In the genomic region with DNA sequence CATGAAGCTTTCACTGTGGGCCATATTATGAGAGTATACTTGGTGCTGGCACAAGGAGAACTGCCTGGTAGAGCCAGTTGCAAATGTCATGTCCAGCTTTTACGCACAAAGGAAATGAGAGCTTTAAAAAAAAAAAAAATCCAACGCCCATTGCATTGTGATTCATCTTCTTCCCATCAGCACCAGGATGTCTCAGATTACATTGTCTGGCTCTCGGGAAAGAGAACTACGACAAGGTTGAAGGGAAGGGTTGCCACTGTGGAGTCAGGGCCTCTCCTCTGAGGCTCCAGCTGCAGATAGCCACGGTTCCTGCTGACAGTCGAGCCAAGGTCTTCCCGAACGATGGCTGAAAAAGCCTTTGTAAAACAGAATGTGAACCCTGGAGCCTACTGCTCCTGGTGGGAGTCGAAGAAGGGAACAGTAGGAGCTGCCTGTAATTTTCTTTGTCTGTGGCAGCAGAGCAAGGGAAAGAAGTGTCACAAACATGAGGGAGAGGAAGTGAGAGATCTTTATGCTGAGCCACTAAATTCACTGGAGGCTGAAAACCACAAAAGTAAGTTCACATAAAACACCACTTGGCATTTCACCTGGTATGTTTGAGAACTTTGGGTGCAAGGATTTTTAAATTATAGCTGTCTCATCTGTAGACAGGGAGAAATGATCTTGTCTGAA, we compare ENCODE assay signal across 9 cellular contexts.
DNase-seq lines count a peak whose midpoint lies in the region; ATAC-seq and TF ChIP-seq lines count a peak whose summit lies in the region.
"Had no signal": no experiment of that assay in that cellular context is flagged by ENCODE, and none has a peak within 500 bp of the region (broad histone marks: within the 10 kb centered on the region; RNA-seq: fewer than 3 reads in every experiment).

No MANE protein-coding gene starts in this region.

- no peak for TF ChIP-seq CTCF in SK-N-SH (IDR thresholded peaks at IDR 0.05)

- H3K4me3 ChIP-seq in SK-N-SH (ENCODE audit: low read depth in 2 of 2, low read length in 1 of 2) (peak overlapping the region in 1 of 2 experiments; percentile 35; a peak in 1 of 4 replicates), skin epidermis (no peak overlapping the region)
- H3K4me3 ChIP-seq: colonic mucosa had no signal

- H3K9me3 ChIP-seq in SK-N-SH, result no peaks in the 10 kb centered on the region
- H3K9me3 ChIP-seq: colonic mucosa had no signal

- no peaks in the 10 kb centered on the region for H3K79me2 ChIP-seq in SK-N-SH (ENCODE audit: insufficient read depth)

- intact Hi-C loops in Right ventricle myocardium superior (cut with DNase I), result no loop called here

- H3K4me1 ChIP-seq in SK-N-SH (ENCODE audit: control insufficient read depth in 1 of 2, insufficient read depth in 2 of 2, low read depth in 1 of 2, low read length in 1 of 2), result peaks cover 13 to 15% of the 10 kb centered on the region in 2 experiments; a peak in 3 of 4 replicates
- H3K4me1 ChIP-seq: colonic mucosa had no signal

- no peaks in the 10 kb centered on the region for H3K27me3 ChIP-seq in SK-N-SH (ENCODE audit: insufficient read depth)
- H3K27me3 ChIP-seq: colonic mucosa had no signal

- peaks cover 11% of the 10 kb centered on the region for H3K27me3 Mint-ChIP-seq in activated T-cell treated with anti-CD3 and anti-CD28 coated beads, Interleukin-2, amount 50 U/mL, for 24 hours

- H3K36me3 Mint-ChIP-seq in activated T-cell treated with anti-CD3 and anti-CD28 coated beads, Interleukin-2, amount 50 U/mL, for 24 hours (ENCODE audit: low read depth), result no peaks in the 10 kb centered on the region

- POLR2A ChIA-PET in SK-N-SH (lab: Yijun Ruan, JAX), result interaction anchor here (0.6 kb wide), 1 partner anchor 52 kb away, joined by 3 read pairs; no protein-coding TSS in a partner anchor

- no peak for TF ChIP-seq RAD21 in SK-N-SH (IDR thresholded peaks at IDR 0.05; ENCODE audit: low read length)

- no peaks in the 10 kb centered on the region for H3K9me3 Mint-ChIP-seq in activated T-cell treated with anti-CD3 and anti-CD28 coated beads, Interleukin-2, amount 50 U/mL, for 24 hours

- ATAC-seq in Right ventricle myocardium superior (ENCODE audit: poor library complexity) (peak; percentile 55), HG02885 (IDR thresholded peaks at IDR 0.05; ENCODE audit: poor library complexity, unreplicated experiment) (no peak), HG02588 (IDR thresholded peaks at IDR 0.05; ENCODE audit: unreplicated experiment) (no peak)

- peaks cover 14% of the 10 kb centered on the region for H3K4me1 Mint-ChIP-seq in activated T-cell treated with anti-CD3 and anti-CD28 coated beads, Interleukin-2, amount 50 U/mL, for 24 hours (ENCODE audit: low read depth)

- H3K4me3 Mint-ChIP-seq in activated T-cell treated with anti-CD3 and anti-CD28 coated beads, Interleukin-2, amount 50 U/mL, for 24 hours, result no peak overlapping the region

- peak overlapping the region; percentile 73 for H3K9ac ChIP-seq in SK-N-SH

- 12% methylated on average over 9 of the region's 9 CpGs for WGBS in SK-N-SH (ENCODE audit: low lambda C conversion rate)

- no peak overlapping the region for H3K27ac Mint-ChIP-seq in activated T-cell treated with anti-CD3 and anti-CD28 coated beads, Interleukin-2, amount 50 U/mL, for 24 hours

- peaks cover 16% of the 10 kb centered on the region for H3F3A ChIP-seq in SK-N-SH (replicated peaks; ENCODE audit: insufficient read depth)

- CTCF ChIA-PET in SK-N-SH (lab: Yijun Ruan, JAX), result interaction anchor here (0.6 to 1.9 kb wide), 4 partner anchors 9 to 182 kb away, joined by 3 to 4 read pairs (median 3); no protein-coding TSS in a partner anchor

- no peaks in the 10 kb centered on the region for H3K36me3 ChIP-seq in SK-N-SH (replicated peaks in 1 of 2; ENCODE audit: control insufficient read depth in 1 of 2, insufficient read depth in 2 of 2, low read length in 1 of 2)
- H3K36me3 ChIP-seq: colonic mucosa had no signal

- TF ChIP-seq EP300 in SK-N-SH (IDR thresholded peaks at IDR 0.05; ENCODE audit: borderline replicate concordance in 1 of 2, low read depth in 1 of 2, low read length in 1 of 2), result peak in 1 of 2 experiments; percentile 83; a peak in 1 of 4 replicates

- peak overlapping the region; percentile 67 for H3K4me2 ChIP-seq in SK-N-SH

- H3K9me2 ChIP-seq in SK-N-SH, result no peaks in the 10 kb centered on the region

- H4K20me1 ChIP-seq in SK-N-SH (ENCODE audit: insufficient read depth), result no peaks in the 10 kb centered on the region

- H3K27ac ChIP-seq in SK-N-SH (ENCODE audit: low read depth in 2 of 2, low read length in 1 of 2) (peak overlapping the region; percentile 68 to 88), skin epidermis (peak overlapping the region in 12 of 21 experiments; percentile 0 to 79 (median 50))
- H3K27ac ChIP-seq: colonic mucosa had no signal

- peak overlapping the region; percentile 66; the same call in 1 of the 2 replicates for H2AFZ ChIP-seq in SK-N-SH (ENCODE audit: low read depth)

- DNase-seq in HS-27A (ENCODE audit: low read depth) (peak; percentile 57), SK-N-SH (no peak), Right ventricle myocardium superior (peak; percentile 39), middle frontal gyrus (ENCODE audit: extremely low spot score, low spot score) (no peak)
- no peak for DNase-seq in activated T-cell treated with anti-CD3 and anti-CD28 coated beads, Interleukin-2, amount 50 U/mL, for 24 hours
- DNase-seq: colonic mucosa had no signal

TF ChIP-seq in SK-N-SH, 30 proteins besides CTCF, POLR2A, EP300 and RAD21:
- TF ChIP-seq MAX (IDR thresholded peaks at IDR 0.05; ENCODE audit: low read depth), result peak; percentile 83
- TF ChIP-seq FOSL2 (IDR thresholded peaks at IDR 0.05; ENCODE audit: borderline replicate concordance, low read depth), result peak; percentile 88
- peak; percentile 82 for TF ChIP-seq PBX3 (IDR thresholded peaks at IDR 0.05)
- 0 out of 2 replicates have a peak, but pooled peaks have one; percentile 26 for TF ChIP-seq SIN3A (IDR thresholded peaks at IDR 0.05; ENCODE audit: borderline replicate concordance, low read depth, low read length)
- no peak for TF ChIP-seq NRF1 (IDR thresholded peaks at IDR 0.05; ENCODE audit: low read depth, low read length)
- TF ChIP-seq TAF1 (IDR thresholded peaks at IDR 0.05; ENCODE audit: borderline replicate concordance, low read depth, low read length), result peak; percentile 74
- peak; percentile 74 for TF ChIP-seq JUND (IDR thresholded peaks at IDR 0.05)
- TF ChIP-seq TCF12 (IDR thresholded peaks at IDR 0.05), result peak; percentile 73
- no peak for TF ChIP-seq SMC3 (IDR thresholded peaks at IDR 0.05; ENCODE audit: low read depth, low read length)
- TF ChIP-seq ZBTB33 (IDR thresholded peaks at IDR 0.05; ENCODE audit: borderline replicate concordance, low read depth), result no peak
- TF ChIP-seq POLR2AphosphoS5 (IDR thresholded peaks at IDR 0.05; ENCODE audit: low read depth, low read length), result peak; percentile 86
TF ChIP-seq in SK-N-SH: peak in this region for 8.

Comparison
In these comparisons a context has a peak if more than half of its experiments do, and no peak if none do; other contexts are left out.
1. DNase-seq: peak in HS-27A (single experiment) and Right ventricle myocardium superior (single experiment); none in SK-N-SH (single experiment), activated T-cell treated with anti-CD3 and anti-CD28 coated beads, Interleukin-2, amount 50 U/mL, for 24 hours (single experiment) and middle frontal gyrus (single experiment).